ENCODE assay signal across 8 cellular contexts in genomic region chr22:37608477-37609239, GRCh38. TPM values are rescaled to one million over a fixed set of nuclear protein-coding genes. Genes with fewer than 3 reads are reported as not detected.
DNase-seq lines count a peak whose midpoint lies in the region; ATAC-seq and TF ChIP-seq lines count a peak whose summit lies in the region.

Gene GGA1 (plus strand): TSS chr22:37608834. CDS start chr22:37608861, 27 bp downstream.

- no peaks in the 10 kb centered on the region for H3K27me3 Mint-ChIP-seq in activated T-cell treated with anti-CD3 and anti-CD28 coated beads, Interleukin-2, amount 50 U/mL, for 24 hours

- peak within 1 kb of the TSS; percentile 99 for H3K4me3 Mint-ChIP-seq in activated T-cell treated with anti-CD3 and anti-CD28 coated beads, Interleukin-2, amount 50 U/mL, for 24 hours

- peaks cover 20 to 34% of the 10 kb centered on the region in 2 donors for H3K4me1 ChIP-seq in mucosa of rectum (ENCODE audit: control insufficient read depth in 2 of 2, insufficient read depth in 2 of 2, low read length in 2 of 2)

- no peaks in the 10 kb centered on the region for H3K36me3 ChIP-seq in mucosa of rectum (ENCODE audit: control insufficient read depth in 2 of 2, insufficient read depth in 2 of 2, low read length in 2 of 2)

- H3K27me3 ChIP-seq in mucosa of rectum (ENCODE audit: control insufficient read depth in 2 of 2, insufficient read depth in 2 of 2, low read length in 2 of 2) = no peaks in the 10 kb centered on the region

- H3K36me3 Mint-ChIP-seq in activated T-cell treated with anti-CD3 and anti-CD28 coated beads, Interleukin-2, amount 50 U/mL, for 24 hours (ENCODE audit: low read depth) = peaks cover 25% of the 10 kb centered on the region

- peak within 1 kb of the TSS; percentile 67 for H3K4me3 ChIP-seq in epithelial cell of proximal tubule (ENCODE audit: low read depth, low read length)
- peak within 1 kb of the TSS; percentile 76 to 90 for H3K4me3 ChIP-seq in mucosa of rectum (ENCODE audit: low read length in 2 of 2)

- peak; percentile 77 for ATAC-seq in GM21723 (IDR thresholded peaks at IDR 0.05; ENCODE audit: unreplicated experiment)

- DNase-seq in DMS53 (lab: John Stamatoyannopoulos, UW) (peak; percentile 95), KG1 (lab: John Stamatoyannopoulos, UW) (peak; percentile 100), epithelial cell of proximal tubule (ENCODE audit: low read depth) (peak; percentile 76)
- DNase-seq in activated T-cell treated with anti-CD3 and anti-CD28 coated beads, Interleukin-2, amount 50 U/mL, for 24 hours = peak; percentile 97
- peak; percentile 85 to 93 for DNase-seq in stimulated activated CD8-positive, alpha-beta memory T cell treated with anti-CD3 and anti-CD28 coated beads, Interleukin-4, amount 100 ng/mL, for 4 hours (ENCODE audit: low read depth in 2 of 2, low spot score in 1 of 2)

- H3K27ac Mint-ChIP-seq in activated T-cell treated with anti-CD3 and anti-CD28 coated beads, Interleukin-2, amount 50 U/mL, for 24 hours = peak within 1 kb of the TSS; percentile 96

- H3K27ac ChIP-seq in mucosa of rectum (ENCODE audit: low read depth in 2 of 2, low read length in 2 of 2) = peak within 1 kb of the TSS; percentile 95

- no peaks in the 10 kb centered on the region for H3K9me3 Mint-ChIP-seq in activated T-cell treated with anti-CD3 and anti-CD28 coated beads, Interleukin-2, amount 50 U/mL, for 24 hours

- no peak for TF ChIP-seq CTCF in epithelial cell of proximal tubule (conservative IDR thresholded peaks at IDR 0.05; ENCODE audit: low read depth, low read length)

- H3K4me1 Mint-ChIP-seq in activated T-cell treated with anti-CD3 and anti-CD28 coated beads, Interleukin-2, amount 50 U/mL, for 24 hours (ENCODE audit: low read depth) = peaks cover 54% of the 10 kb centered on the region

- H3K9ac ChIP-seq in mucosa of rectum (ENCODE audit: low read depth in 1 of 2, low read length in 2 of 2) = peak within 1 kb of the TSS; percentile 82 to 83

- H3K9me3 ChIP-seq in mucosa of rectum (ENCODE audit: control insufficient read depth in 2 of 2, low read length in 2 of 2) = no peaks in the 10 kb centered on the region

TF ChIP-seq in PFSK-1, 5 proteins besides CTCF, POLR2A, EP300 and RAD21:
- TF ChIP-seq REST (IDR thresholded peaks at IDR 0.05; ENCODE audit: insufficient read depth in 1 of 2, low read depth in 2 of 2, low read length in 2 of 2) (peak in 1 of 2 experiments; percentile 10; a peak in 1 of 4 replicates), TAF1 (IDR thresholded peaks at IDR 0.05; ENCODE audit: borderline replicate concordance, insufficient read depth, low read length) (0 out of 2 replicates have a peak, but pooled peaks have one; percentile 37), FOXP2 (optimal IDR thresholded peaks at IDR 0.05; ENCODE audit: borderline replicate concordance, extremely low read depth, extremely low read length, insufficient read depth) (peak; percentile 90), POLR2AphosphoS5 (IDR thresholded peaks at IDR 0.05; ENCODE audit: low read depth, low read length) (peak; percentile 24), SIN3A (IDR thresholded peaks at IDR 0.05; ENCODE audit: borderline replicate concordance, insufficient read depth, low read length) (0 out of 2 replicates have a peak, but pooled peaks have one; percentile 11)
TF ChIP-seq in PFSK-1: peak in this region for 5.

RNA-seq across cellular contexts. Expression of gene GGA1, which starts in this region (rescaled TPM):
- polyA plus RNA-seq in PFSK-1 (2012; ENCODE audit: insufficient read length, low read depth) = 77.6 TPM
- 43.8 and 49.6 TPM in 2 replicates for total RNA-seq in epithelial cell of proximal tubule

Comparison
In these comparisons a context has a peak if more than half of its experiments do, and no peak if none do; other contexts are left out.
1. Peak in every context shown above with its lines: DNase-seq, ATAC-seq, H3K4me3 ChIP-seq and H3K27ac ChIP-seq.